ENCODE assay signal across 10 cellular contexts in the genomic region with DNA sequence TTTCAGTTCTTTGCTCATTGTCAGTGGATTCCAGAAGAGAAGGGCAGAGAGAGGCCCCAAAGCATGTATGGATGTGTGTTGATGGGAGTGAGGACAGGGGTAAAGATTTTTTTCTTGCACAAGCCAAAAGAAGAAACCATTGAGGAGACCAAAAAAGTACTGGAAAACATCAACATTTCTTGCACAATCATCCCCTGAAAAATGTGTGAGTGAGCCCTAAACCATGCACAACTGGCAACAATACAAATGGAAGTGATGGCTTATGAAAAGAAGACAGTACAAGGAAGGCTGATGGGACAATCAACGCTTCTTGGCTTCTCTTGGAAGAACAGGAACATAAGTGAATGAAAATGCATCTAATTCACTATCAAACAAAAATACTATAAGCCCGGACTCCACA. TPM values are rescaled to one million over a fixed set of nuclear protein-coding genes. Genes with fewer than 3 reads are reported as not detected.
DNase-seq lines count a peak whose midpoint lies in the region; ATAC-seq and TF ChIP-seq lines count a peak whose summit lies in the region.
"Had no signal": no experiment of that assay in that cellular context is flagged by ENCODE, and none has a peak within 500 bp of the region (broad histone marks: within the 10 kb centered on the region; RNA-seq: fewer than 3 reads in every experiment).

No MANE protein-coding gene starts in this region.

- H3K4me1 ChIP-seq in muscle layer of duodenum (ENCODE audit: control insufficient read depth in 1 of 2, insufficient read depth in 2 of 2, low read length in 2 of 2) (peaks cover 9 to 20% of the 10 kb centered on the region in 2 donors), upper lobe of left lung (peaks cover 39 to 51% (median 42%) of the 10 kb centered on the region in 4 donors)

- H3K27me3 ChIP-seq in muscle layer of duodenum (ENCODE audit: low read depth, low read length) (no peaks in the 10 kb centered on the region), upper lobe of left lung (no peaks in the 10 kb centered on the region)

- H3K36me3 ChIP-seq in muscle layer of duodenum (ENCODE audit: control insufficient read depth in 1 of 2, insufficient read depth in 2 of 2, low read length in 2 of 2): peaks cover 0 to 15% of the 10 kb centered on the region in 2 donors
- no peaks in the 10 kb centered on the region for H3K36me3 ChIP-seq in upper lobe of left lung

- DNase-seq in MV-4-11 (lab: John Stamatoyannopoulos, UW) (peak; percentile 10), coronary artery (ENCODE audit: low spot score) (peak; percentile 65), upper lobe of left lung (no peak), DMS53 treated with DMSO at 0.1 percent for 48 hours (lab: John Stamatoyannopoulos, UW; ENCODE audit: unreplicated experiment) (no peak), OCI-M2 (lab: John Stamatoyannopoulos, UW; ENCODE audit: unreplicated experiment) (no peak)
- DNase-seq: activated CD4-positive, alpha-beta T cell treated with anti-CD3 and anti-CD28 coated beads, Interleukin-2, amount 50 U/mL, for 1 hour; SIG-M5; stimulated activated naive CD4-positive, alpha-beta T cell had no signal

- no peaks in the 10 kb centered on the region for H3K9me3 ChIP-seq in muscle layer of duodenum (ENCODE audit: control insufficient read depth in 1 of 2, low read length in 2 of 2)
- H3K9me3 ChIP-seq in upper lobe of left lung: no peaks in the 10 kb centered on the region

- no peak for TF ChIP-seq POLR2A in upper lobe of left lung (IDR thresholded peaks at IDR 0.05)

- 75 to 76% methylated on average over 2 of the region's 2 CpGs for WGBS in upper lobe of left lung, 2 donors

- ATAC-seq in upper lobe of left lung (ENCODE audit: low FRiP score in 2 of 2): no peak
- no peak for ATAC-seq in HG03196 (IDR thresholded peaks at IDR 0.05; ENCODE audit: unreplicated experiment)

- peak overlapping the region; percentile 83 to 92 for H3K27ac ChIP-seq in coronary artery
- peak overlapping the region; percentile 90 for H3K27ac ChIP-seq in muscle layer of duodenum (ENCODE audit: low read length)
- peak overlapping the region; percentile 74 to 84 (median 76) for H3K27ac ChIP-seq in upper lobe of left lung

- TF ChIP-seq CTCF in coronary artery (IDR thresholded peaks at IDR 0.05): no peak
- no peak for TF ChIP-seq CTCF in upper lobe of left lung (IDR thresholded peaks at IDR 0.05)

- H3K4me3 ChIP-seq in coronary artery (peak overlapping the region; percentile 18), muscle layer of duodenum (ENCODE audit: low read depth in 1 of 2, low read length in 2 of 2) (no peak overlapping the region), upper lobe of left lung (no peak overlapping the region)

- no peak for TF ChIP-seq EP300 in upper lobe of left lung (IDR thresholded peaks at IDR 0.05)

RNA-seq across cellular contexts. Expression of gene SMAD7, which starts 5.6 kb away (rescaled TPM):
- total RNA-seq in upper lobe of left lung: 10 to 100 TPM; 39.6 to 89.0 (median 61.5) TPM

Comparison
In these comparisons a context has a peak if more than half of its experiments do, and no peak if none do; other contexts are left out.
1. DNase-seq: peak in MV-4-11 (single experiment) and coronary artery (single experiment); none in upper lobe of left lung (0 of 2), DMS53 treated with DMSO at 0.1 percent for 48 hours (single experiment) and OCI-M2 (single experiment).
2. Peak in every context shown above with its lines, with median percentiles within 50 percentile points of each other: H3K27ac ChIP-seq.